In the genomic region with DNA sequence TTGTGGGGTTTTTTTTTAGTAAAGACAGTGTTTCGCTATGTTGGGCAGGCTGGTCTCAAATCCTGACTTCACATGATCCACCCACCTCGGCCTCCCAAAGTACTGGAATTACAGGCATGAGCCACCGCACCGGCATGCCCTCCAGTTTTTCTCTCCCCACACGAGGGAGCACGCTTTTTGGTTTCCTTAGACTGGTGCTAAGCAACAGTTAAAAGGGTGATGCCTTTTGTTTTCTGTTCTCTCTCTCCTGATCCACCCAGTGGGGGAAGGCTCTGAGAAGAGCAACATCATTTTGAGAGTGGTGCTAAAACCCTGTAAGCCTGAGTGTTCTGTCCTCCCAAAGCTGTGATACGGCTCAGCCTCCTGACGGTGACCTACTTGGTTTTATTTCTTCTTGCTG, we compare ENCODE assay signal across 23 cellular contexts.
"Had no signal": no experiment of that assay in that cellular context is flagged by ENCODE, and none has a peak within 500 bp of the region (broad histone marks: within the 10 kb centered on the region; RNA-seq: fewer than 3 reads in every experiment).

No MANE protein-coding gene starts in this region.

- H3K4me3 ChIP-seq: right lobe of liver, skin epidermis, upper lobe of left lung, vagina had no signal

- H3K27me3 ChIP-seq: right lobe of liver, upper lobe of left lung, vagina had no signal

- DNase-seq: activated CD4-positive, alpha-beta memory T cell treated with anti-CD3 and anti-CD28 coated beads, Interleukin-2, amount 10 ng/mL, durations not matched to agents 7 days and 5 days; activated CD4-positive, alpha-beta T cell treated with anti-CD3 and anti-CD28 coated beads for 1 hour; activated CD4-positive, alpha-beta T cell treated with anti-CD3 and anti-CD28 coated beads, Interleukin-2, amount 10 ng/mL, durations not matched to agents 7 days and 5 days; activated gamma-delta T cell treated with Interleukin-2 at 50 U/mL for 16 hours; activated naive CD4-positive, alpha-beta T cell treated with anti-CD3 and anti-CD28 coated beads, Interleukin-2, amount 50 U/mL, for 16 hours; activated T-cell treated with anti-CD3 and anti-CD28 coated beads, Interleukin-2, amount 50 U/mL, for 4 hours; amniotic stem cell; effector CD8-positive, alpha-beta T cell; islet precursor cell; mammary epithelial cell; naive thymus-derived CD8-positive, alpha-beta T cell; right lobe of liver; stimulated activated CD4-positive, alpha-beta T cell treated with anti-CD3 and anti-CD28 coated beads, Interleukin-12 subunit alpha, Interleukin-12 subunit beta, amount 100 ng/mL, for 4 hours; stimulated activated CD4-positive, alpha-beta T cell treated with anti-CD3 and anti-CD28 coated beads, Interleukin-4, amount 100 ng/mL, for 1 hour; stimulated activated naive CD8-positive, alpha-beta T cell treated with anti-CD3 and anti-CD28 coated beads, Interleukin-15, amount 100 ng/mL, for 72 hours; substantia nigra; T-helper 17 cell; T1000; upper lobe of left lung had no signal

- ATAC-seq: activated T-cell treated with anti-CD3 and anti-CD28 coated beads, Interleukin-2, amount 50 U/mL, for 4 hours; activated T-helper 17 cell treated with anti-CD3 and anti-CD28 coated beads, Interleukin-2, amount 50 U/mL, for 72 hours; naive thymus-derived CD8-positive, alpha-beta T cell; right lobe of liver; stimulated activated effector memory CD8-positive, alpha-beta T cell treated with anti-CD3 and anti-CD28 coated beads, Interleukin-12 subunit alpha, Interleukin-12 subunit beta, amount 100 ng/mL, for 72 hours; stimulated activated naive CD8-positive, alpha-beta T cell treated with anti-CD3 and anti-CD28 coated beads, Interleukin-15, amount 100 ng/mL, for 72 hours; T-helper 17 cell had no signal
